ENCODE assay signal across 24 cellular contexts in the genomic region with DNA sequence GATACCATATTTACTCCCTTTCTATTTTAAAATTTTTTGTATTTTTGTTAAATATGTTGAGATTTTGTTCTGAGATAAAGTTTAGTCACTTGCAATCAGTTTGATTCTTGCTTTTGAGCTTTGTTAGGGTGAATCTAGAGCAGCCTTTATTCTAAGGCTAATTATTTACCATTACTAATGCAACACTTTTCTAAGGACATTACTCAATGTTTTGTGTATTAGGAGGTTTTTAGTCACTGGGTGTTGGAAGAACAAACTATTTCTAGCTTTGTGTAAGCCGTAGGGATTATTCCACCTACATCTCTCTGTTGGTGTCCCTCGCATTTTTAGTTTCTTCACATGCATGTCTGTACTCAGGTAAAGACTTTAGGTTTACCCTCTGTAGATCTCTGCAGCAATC.
DNase-seq lines count a peak whose midpoint lies in the region; ATAC-seq, FAIRE-seq and TF ChIP-seq lines count a peak whose summit lies in the region.
"Had no signal": no experiment of that assay in that cellular context is flagged by ENCODE, and none has a peak within 500 bp of the region (broad histone marks: within the 10 kb centered on the region; RNA-seq: fewer than 3 reads in every experiment).

No MANE protein-coding gene starts in this region.

- ATAC-seq in esophagus mucosa, result peak; percentile 32
- ATAC-seq: CD8-positive, alpha-beta T cell; GM12878; GM23338 had no signal

- H3K36me3 Mint-ChIP-seq in MCF 10A (ENCODE audit: insufficient read depth, unreplicated experiment), result peaks cover 6% of the 10 kb centered on the region

- no peak for TF ChIP-seq EP300 in H1 (IDR thresholded peaks at IDR 0.05; ENCODE audit: borderline replicate concordance in 1 of 2, low read depth in 2 of 2, low read length in 2 of 2)
- TF ChIP-seq EP300 in stomach (IDR thresholded peaks at IDR 0.05), result no peak

- no peak overlapping the region for H2BK12ac ChIP-seq in H1 (ENCODE audit: low read depth, low read length)
- H2BK12ac ChIP-seq in mesenchymal stem cell (ENCODE audit: low read length in 2 of 2), result no peak overlapping the region

- H3K23me2 ChIP-seq in H1 (ENCODE audit: low read depth, low read length), result no peaks in the 10 kb centered on the region

- H2AFZ ChIP-seq in H1 (ENCODE audit: low read length) (peak overlapping the region; percentile 70; the same call in 1 of the 2 replicates), mesenchymal stem cell (ENCODE audit: low read depth, low read length) (no peak overlapping the region)
- H2AFZ ChIP-seq: GM23338 had no signal

- no peak overlapping the region for H2BK15ac ChIP-seq in H1 (ENCODE audit: low read length)
- no peak overlapping the region for H2BK15ac ChIP-seq in mesenchymal stem cell (ENCODE audit: low read depth, poor library complexity, severe bottlenecking)

- H2BK5ac ChIP-seq in H1 (ENCODE audit: low read depth, low read length) (no peak overlapping the region), mesenchymal stem cell (ENCODE audit: low read depth, low read length, poor library complexity, severe bottlenecking) (no peak overlapping the region)

- H4K91ac ChIP-seq in H1 (replicated peaks; ENCODE audit: insufficient read length, low read length) (no peak overlapping the region), mesenchymal stem cell (ENCODE audit: low read length) (no peak overlapping the region)

- H3K27me3 ChIP-seq in breast epithelium (no peaks in the 10 kb centered on the region), H1 (replicated peaks in 1 of 4; ENCODE audit: control insufficient read depth in 3 of 4, extremely low read depth in 1 of 4, insufficient read depth in 3 of 4, low read length in 3 of 4) (no peaks in the 10 kb centered on the region), mesenchymal stem cell (ENCODE audit: control insufficient read depth in 1 of 2, insufficient read depth in 1 of 2, low read length in 2 of 2) (no peaks in the 10 kb centered on the region), stomach (no peaks in the 10 kb centered on the region), testis (no peaks in the 10 kb centered on the region)
- H3K27me3 ChIP-seq: BLaER1 had no signal

- no peak overlapping the region for H3K27ac ChIP-seq in breast epithelium
- H3K27ac ChIP-seq in H1 (ENCODE audit: low read depth, low read length), result no peak overlapping the region
- H3K27ac ChIP-seq in mesenchymal stem cell (ENCODE audit: low read length, poor library complexity, severe bottlenecking), result no peak overlapping the region
- no peak overlapping the region for H3K27ac ChIP-seq in stomach
- H3K27ac ChIP-seq in testis, result no peak overlapping the region
- H3K27ac ChIP-seq: 22Rv1, BLaER1, C4-2B had no signal

- H3K4me2 ChIP-seq in H1 (ENCODE audit: insufficient read depth in 1 of 2, low read depth in 2 of 2, low read length in 2 of 2) (no peak overlapping the region), mesenchymal stem cell (ENCODE audit: low read length, poor library complexity, severe bottlenecking) (no peak overlapping the region)
- H3K4me2 ChIP-seq: BLaER1, GM23338 had no signal

- POLR2A ChIA-PET in MCF 10A (lab: Yijun Ruan, JAX), result interaction anchor here (0.5 to 1.8 kb wide), 3 partner anchors 45 to 641 kb away, joined by 3 read pairs; no protein-coding TSS in a partner anchor
- POLR2A ChIA-PET in H1 (lab: Charles Lee; ENCODE audit: partially characterized antibody), result no interaction called here

- H3K27me3 Mint-ChIP-seq in MCF 10A (ENCODE audit: insufficient read depth, unreplicated experiment), result no peaks in the 10 kb centered on the region

- CTCF ChIA-PET in MCF 10A (lab: Yijun Ruan, JAX), result no interaction called here
- CTCF ChIA-PET in H1 (lab: Charles Lee; ENCODE audit: partially characterized antibody), result interaction anchor here (1.5 kb wide), 1 partner anchor 58 kb away, joined by 4 read pairs; no protein-coding TSS in a partner anchor

- no peak overlapping the region for H3K4me3 Mint-ChIP-seq in MCF 10A (ENCODE audit: unreplicated experiment)
- H3K4me3 Mint-ChIP-seq: B cell; CD4-positive, CD25-positive, alpha-beta regulatory T cell; CD8-positive, alpha-beta T cell; GM23338; HFFc6 had no signal

- no peak overlapping the region for H4K5ac ChIP-seq in H1 (ENCODE audit: insufficient read length, low read depth, low read length)

- no TSS peak for BruUV-seq in MCF 10A (replicated peaks; lab: Mats Ljungman, UMichigan)

- no peaks in the 10 kb centered on the region for H3K79me2 ChIP-seq in H1 (ENCODE audit: control insufficient read depth in 1 of 2, insufficient read depth in 2 of 2, low read length in 2 of 2)

- FAIRE-seq in H1 (lab: Jason Lieb, UNC), result no peak
- FAIRE-seq: A204.1, GM12878, H54 had no signal

- no peak overlapping the region for H3K14ac ChIP-seq in H1 (ENCODE audit: insufficient read length)
- no peak overlapping the region for H3K14ac ChIP-seq in mesenchymal stem cell (ENCODE audit: low read length in 2 of 2)

- H4K8ac ChIP-seq in H1 (ENCODE audit: extremely low read depth, insufficient read depth, low read length) (no peak overlapping the region), mesenchymal stem cell (ENCODE audit: low read length) (no peak overlapping the region)

- no peak overlapping the region for H3K4ac ChIP-seq in H1 (replicated peaks; ENCODE audit: insufficient read length, low read depth, low read length)
- H3K4ac ChIP-seq in mesenchymal stem cell (ENCODE audit: low read depth in 1 of 2, low read length in 2 of 2), result no peak overlapping the region

- H3K4me1 ChIP-seq in breast epithelium (no peaks in the 10 kb centered on the region), H1 (replicated peaks in 1 of 4; ENCODE audit: control insufficient read depth in 3 of 4, insufficient read depth in 4 of 4, low read length in 3 of 4) (no peaks in the 10 kb centered on the region), mesenchymal stem cell (ENCODE audit: control insufficient read depth, insufficient read depth, low read depth, low read length) (no peaks in the 10 kb centered on the region), stomach (peaks cover 0 to 11% (median 3%) of the 10 kb centered on the region in 4 donors), testis (no peaks in the 10 kb centered on the region)
- H3K4me1 ChIP-seq: BLaER1, Caco-2, HAP-1 had no signal

- H2AK5ac ChIP-seq in H1 (ENCODE audit: low read depth, low read length) (no peak overlapping the region), mesenchymal stem cell (ENCODE audit: low read length, severe bottlenecking) (no peak overlapping the region)

- H3K36me3 ChIP-seq in breast epithelium, result no peaks in the 10 kb centered on the region
- H3K36me3 ChIP-seq in H1 (ENCODE audit: control insufficient read depth in 2 of 4, insufficient read depth in 4 of 4, low read length in 3 of 4), result no peaks in the 10 kb centered on the region
- H3K36me3 ChIP-seq in mesenchymal stem cell (ENCODE audit: control insufficient read depth in 1 of 2, insufficient read depth in 2 of 2, low read depth in 1 of 2, low read length in 2 of 2), result no peaks in the 10 kb centered on the region
- H3K36me3 ChIP-seq in stomach, result no peaks in the 10 kb centered on the region
- H3K36me3 ChIP-seq in testis (ENCODE audit: low read depth, missing control alignments), result no peaks in the 10 kb centered on the region
- H3K36me3 ChIP-seq: BLaER1, HAP-1 had no signal

- H3K4me3 ChIP-seq in breast epithelium, result no peak overlapping the region
- no peak overlapping the region for H3K4me3 ChIP-seq in H1 (ENCODE audit: extremely low read depth in 1 of 4, insufficient read depth in 2 of 4, low read depth in 3 of 4, low read length in 4 of 4)
- H3K4me3 ChIP-seq in mesenchymal stem cell (ENCODE audit: insufficient read depth in 1 of 2, low read depth in 1 of 2, low read length in 2 of 2), result no peak overlapping the region
- no peak overlapping the region for H3K4me3 ChIP-seq in stomach
- H3K4me3 ChIP-seq in testis, result no peak overlapping the region
- H3K4me3 ChIP-seq: BLaER1, GM12878, GM23338, HAP-1 had no signal

- no peak overlapping the region for H3K23ac ChIP-seq in H1 (ENCODE audit: insufficient read length)
- no peak overlapping the region for H3K23ac ChIP-seq in mesenchymal stem cell (ENCODE audit: low read length in 2 of 2)

- no peak for TF ChIP-seq RAD21 in H1 (IDR thresholded peaks at IDR 0.05 in 1 of 2, conservative IDR thresholded peaks at IDR 0.05 in 1 of 2; ENCODE audit: low read depth in 2 of 2, low read length in 2 of 2)

- no peak for TF ChIP-seq POLR2A in breast epithelium (IDR thresholded peaks at IDR 0.05)
- TF ChIP-seq POLR2A in H1 (IDR thresholded peaks at IDR 0.05; ENCODE audit: control extremely low read depth in 1 of 2, low read depth in 2 of 2, low read length in 2 of 2), result no peak
- no peak for TF ChIP-seq POLR2A in stomach (IDR thresholded peaks at IDR 0.05)
- no peak for TF ChIP-seq POLR2A in testis (IDR thresholded peaks at IDR 0.05)

- H3K56ac ChIP-seq in H1 (replicated peaks; ENCODE audit: insufficient read length, low read depth, low read length), result no peak overlapping the region

- H3K9me3 Mint-ChIP-seq in MCF 10A (ENCODE audit: unreplicated experiment), result peaks cover 8% of the 10 kb centered on the region
- H3K9me3 Mint-ChIP-seq: GM23338 had no signal

- H2BK120ac ChIP-seq in H1 (replicated peaks; ENCODE audit: low read depth, low read length) (no peak overlapping the region), mesenchymal stem cell (ENCODE audit: low read depth, low read length) (peak overlapping the region; percentile 57)

- H2BK20ac ChIP-seq in H1 (ENCODE audit: low read length), result no peak overlapping the region

- DNase-seq in MCF 10A (ENCODE audit: unreplicated experiment), result no peak
- DNase-seq in breast epithelium (ENCODE audit: low spot score in 2 of 2), result no peak
- DNase-seq in H1 (ENCODE audit: low read depth in 1 of 2, low spot score in 2 of 2), result no peak
- DNase-seq in mesenchymal stem cell, result no peak
- DNase-seq in stomach, result no peak
- no peak for DNase-seq in testis
- no peak for DNase-seq in NCI-H1694 (lab: John Stamatoyannopoulos, UW)
- DNase-seq: Caco-2; CD4-positive, CD25-positive, alpha-beta regulatory T cell; CD8-positive, alpha-beta T cell; DMS153; EL; GDM1; HFFc6 had no signal

- H3K18ac ChIP-seq in H1 (ENCODE audit: extremely low read depth, low read length), result no peak overlapping the region
- H3K18ac ChIP-seq in mesenchymal stem cell (ENCODE audit: low read depth in 1 of 2, low read length in 2 of 2), result no peak overlapping the region

- H3K79me1 ChIP-seq in H1 (ENCODE audit: low read depth, low read length) (no peaks in the 10 kb centered on the region), mesenchymal stem cell (replicated peaks; ENCODE audit: low read length, poor library complexity, severe bottlenecking) (no peaks in the 10 kb centered on the region)

- WGBS in H1 (ENCODE audit: extremely low coverage in 1 of 2, insufficient coverage in 1 of 2, insufficient read length in 1 of 2, insufficient replicate concordance in 2 of 2, low coverage in 1 of 2, low lambda C conversion rate in 2 of 2, missing lambda C conversion rate in 1 of 2), 2 experiments, result 88% methylated on average over 2 of the region's 2 CpGs; no CpG with 5 or more reads in 1 of the 2 experiments
- WGBS in mesenchymal stem cell, result 88% methylated on average over 2 of the region's 2 CpGs
- 73 to 92% (median 91%) methylated on average over 2 of the region's 2 CpGs for WGBS in stomach, 5 donors
- 88 to 95% methylated on average over 2 of the region's 2 CpGs for whole genome bisulfite sequencing in testis, 2 donors

- TF ChIP-seq CTCF in MCF 10A (IDR thresholded peaks at IDR 0.05; ENCODE audit: unreplicated experiment) (no peak), breast epithelium (IDR thresholded peaks at IDR 0.05) (no peak), H1 (IDR thresholded peaks at IDR 0.05; ENCODE audit: control extremely low read depth in 1 of 3, insufficient read depth in 1 of 3, low read depth in 1 of 3, low read length in 3 of 3) (no peak), stomach (IDR thresholded peaks at IDR 0.05) (no peak), testis (IDR thresholded peaks at IDR 0.05) (no peak)

- intact Hi-C loops in MCF 10A (cut with micrococcal nuclease), result no loop called here
- intact Hi-C loops in breast epithelium (cut with DNase I; ENCODE audit: low total_unique reads), result no loop called here
- intact Hi-C loops in stomach (cut with DNase I; ENCODE audit: low total_unique reads), result no loop called here
- intact Hi-C loops in testis (cut with DNase I; ENCODE audit: low total_unique reads), result no loop called here

- H3K9ac ChIP-seq in H1 (replicated peaks in 1 of 4; ENCODE audit: extremely low read depth in 1 of 4, low read depth in 3 of 4, low read length in 3 of 4) (no peak overlapping the region), mesenchymal stem cell (ENCODE audit: low read length) (no peak overlapping the region)
- H3K9ac ChIP-seq: BLaER1 had no signal

- no peaks in the 10 kb centered on the region for H4K20me1 ChIP-seq in H1 (replicated peaks in 1 of 2; ENCODE audit: control insufficient read depth in 1 of 2, insufficient read depth in 2 of 2, low read length in 2 of 2)
- H4K20me1 ChIP-seq: BLaER1 had no signal

- peaks cover 0 to 12% of the 10 kb centered on the region in 2 donors for H3K9me3 ChIP-seq in breast epithelium
- no peaks in the 10 kb centered on the region for H3K9me3 ChIP-seq in H1 (ENCODE audit: insufficient read depth in 2 of 2, low read depth in 1 of 2, low read length in 1 of 2)
- H3K9me3 ChIP-seq in mesenchymal stem cell (ENCODE audit: control insufficient read depth, low read length), result no peaks in the 10 kb centered on the region
- peaks cover 0 to 11% (median 8%) of the 10 kb centered on the region in 4 donors for H3K9me3 ChIP-seq in stomach
- H3K9me3 ChIP-seq in testis, result no peaks in the 10 kb centered on the region
- H3K9me3 ChIP-seq: BLaER1, HAP-1 had no signal

- peak overlapping the region; percentile 61 for H3K27ac Mint-ChIP-seq in MCF 10A (ENCODE audit: low read depth, unreplicated experiment)
- H3K27ac Mint-ChIP-seq: B cell; CD8-positive, alpha-beta T cell; GM23338; HFFc6 had no signal

- H3K4me1 Mint-ChIP-seq in MCF 10A (ENCODE audit: insufficient read depth, unreplicated experiment), result peaks cover 13% of the 10 kb centered on the region
- H3K4me1 Mint-ChIP-seq: B cell; CD4-positive, CD25-positive, alpha-beta regulatory T cell had no signal
